In genomic region chr14:72615511-72616121, GRCh38 we compare ENCODE assay signal across 11 cellular contexts.
DNase-seq lines count a peak whose midpoint lies in the region; ATAC-seq and TF ChIP-seq lines count a peak whose summit lies in the region.
"Had no signal": no experiment of that assay in that cellular context is flagged by ENCODE, and none has a peak within 500 bp of the region (broad histone marks: within the 10 kb centered on the region; RNA-seq: fewer than 3 reads in every experiment).

No MANE protein-coding gene starts in this region.

- DNase-seq in activated CD8-positive, alpha-beta T cell treated with anti-CD3 and anti-CD28 coated beads, Interleukin-2, amount 10 ng/mL, durations not matched to agents 7 days and 5 days: peak; percentile 15
- no peak for DNase-seq in activated CD8-positive, alpha-beta T cell treated with anti-CD3 and anti-CD28 coated beads for 36 hours
- peak; percentile 94 for DNase-seq in islet precursor cell
- DNase-seq in superior temporal gyrus (ENCODE audit: extremely low spot score): peak; percentile 26
- DNase-seq in D341Med (ENCODE audit: low spot score): no peak
- DNase-seq: activated gamma-delta T cell treated with Interleukin-2 at 50 U/mL for 16 hours, NCI-H69 had no signal

- peaks cover 25% of the 10 kb centered on the region for H3K27me3 Mint-ChIP-seq in activated CD8-positive, alpha-beta T cell treated with anti-CD3 and anti-CD28 coated beads, Interleukin-2, amount 10 ng/mL, durations not matched to agents 7 days and 5 days (ENCODE audit: low read depth)
- peaks cover 7% of the 10 kb centered on the region for H3K27me3 Mint-ChIP-seq in activated CD8-positive, alpha-beta T cell treated with anti-CD3 and anti-CD28 coated beads for 36 hours
- H3K27me3 Mint-ChIP-seq in brain: peaks cover 4% of the 10 kb centered on the region

- no peaks in the 10 kb centered on the region for H3K9me3 Mint-ChIP-seq in activated CD8-positive, alpha-beta T cell treated with anti-CD3 and anti-CD28 coated beads, Interleukin-2, amount 10 ng/mL, durations not matched to agents 7 days and 5 days (ENCODE audit: insufficient read depth)
- no peaks in the 10 kb centered on the region for H3K9me3 Mint-ChIP-seq in activated CD8-positive, alpha-beta T cell treated with anti-CD3 and anti-CD28 coated beads for 36 hours
- H3K9me3 Mint-ChIP-seq in brain: peaks cover 0 to 3% (median 0%) of the 10 kb centered on the region in 5 experiments

- H3K4me3 Mint-ChIP-seq in activated CD8-positive, alpha-beta T cell treated with anti-CD3 and anti-CD28 coated beads, Interleukin-2, amount 10 ng/mL, durations not matched to agents 7 days and 5 days: no peak overlapping the region
- H3K4me3 Mint-ChIP-seq in activated CD8-positive, alpha-beta T cell treated with anti-CD3 and anti-CD28 coated beads for 36 hours: no peak overlapping the region
- no peak overlapping the region for H3K4me3 Mint-ChIP-seq in brain

- no peak for ATAC-seq in activated CD8-positive, alpha-beta T cell treated with anti-CD3 and anti-CD28 coated beads, Interleukin-2, amount 10 ng/mL, durations not matched to agents 7 days and 5 days
- no peak for ATAC-seq in activated CD8-positive, alpha-beta T cell treated with anti-CD3 and anti-CD28 coated beads for 36 hours
- ATAC-seq in GM21526 (IDR thresholded peaks at IDR 0.05; ENCODE audit: low FRiP score, unreplicated experiment) (no peak), GM21390 (IDR thresholded peaks at IDR 0.05; ENCODE audit: unreplicated experiment) (no peak)
- ATAC-seq: A549 had no signal

- intact Hi-C loops in activated CD8-positive, alpha-beta T cell treated with anti-CD3 and anti-CD28 coated beads for 36 hours (cut with micrococcal nuclease): no loop called here

- no peak for TF ChIP-seq CTCF in activated CD8-positive, alpha-beta T cell treated with anti-CD3 and anti-CD28 coated beads for 36 hours (IDR thresholded peaks at IDR 0.05)
- no peak for TF ChIP-seq CTCF in brain (conservative IDR thresholded peaks at IDR 0.05)

- CTCF ChIA-PET in activated CD8-positive, alpha-beta T cell treated with anti-CD3 and anti-CD28 coated beads, Interleukin-2, amount 10 ng/mL, durations not matched to agents 7 days and 5 days (lab: Charles Lee): no interaction called here
- CTCF ChIA-PET in activated CD8-positive, alpha-beta T cell treated with anti-CD3 and anti-CD28 coated beads for 36 hours (lab: Charles Lee): no interaction called here

- H3K4me1 Mint-ChIP-seq in activated CD8-positive, alpha-beta T cell treated with anti-CD3 and anti-CD28 coated beads, Interleukin-2, amount 10 ng/mL, durations not matched to agents 7 days and 5 days (ENCODE audit: low read depth): peaks cover 7% of the 10 kb centered on the region
- no peaks in the 10 kb centered on the region for H3K4me1 Mint-ChIP-seq in activated CD8-positive, alpha-beta T cell treated with anti-CD3 and anti-CD28 coated beads for 36 hours (ENCODE audit: low read depth)
- peaks cover 65% of the 10 kb centered on the region for H3K4me1 Mint-ChIP-seq in brain

- POLR2A ChIA-PET in activated CD8-positive, alpha-beta T cell treated with anti-CD3 and anti-CD28 coated beads, Interleukin-2, amount 10 ng/mL, durations not matched to agents 7 days and 5 days (lab: Charles Lee): no interaction called here
- POLR2A ChIA-PET in activated CD8-positive, alpha-beta T cell treated with anti-CD3 and anti-CD28 coated beads for 36 hours (lab: Charles Lee): no interaction called here

- H3K36me3 Mint-ChIP-seq in activated CD8-positive, alpha-beta T cell treated with anti-CD3 and anti-CD28 coated beads, Interleukin-2, amount 10 ng/mL, durations not matched to agents 7 days and 5 days (ENCODE audit: low read depth): no peaks in the 10 kb centered on the region
- no peaks in the 10 kb centered on the region for H3K36me3 Mint-ChIP-seq in activated CD8-positive, alpha-beta T cell treated with anti-CD3 and anti-CD28 coated beads for 36 hours (ENCODE audit: low read depth)
- no peaks in the 10 kb centered on the region for H3K36me3 Mint-ChIP-seq in brain

- no peak overlapping the region for H3K27ac Mint-ChIP-seq in activated CD8-positive, alpha-beta T cell treated with anti-CD3 and anti-CD28 coated beads, Interleukin-2, amount 10 ng/mL, durations not matched to agents 7 days and 5 days
- no peak overlapping the region for H3K27ac Mint-ChIP-seq in activated CD8-positive, alpha-beta T cell treated with anti-CD3 and anti-CD28 coated beads for 36 hours
- H3K27ac Mint-ChIP-seq in brain: peak overlapping the region in 3 of 5 experiments; percentile 45 to 83 (median 61)

Comparison
In these comparisons a context has a peak if more than half of its experiments do, and no peak if none do; other contexts are left out.
1. DNase-seq: peak in activated CD8-positive, alpha-beta T cell treated with anti-CD3 and anti-CD28 coated beads, Interleukin-2, amount 10 ng/mL, durations not matched to agents 7 days and 5 days (single experiment), islet precursor cell (single experiment) and superior temporal gyrus (single experiment); none in activated CD8-positive, alpha-beta T cell treated with anti-CD3 and anti-CD28 coated beads for 36 hours (single experiment) and D341Med (single experiment).
2. H3K27ac Mint-ChIP-seq: peak in brain (3 of 5); none in activated CD8-positive, alpha-beta T cell treated with anti-CD3 and anti-CD28 coated beads, Interleukin-2, amount 10 ng/mL, durations not matched to agents 7 days and 5 days (single experiment) and activated CD8-positive, alpha-beta T cell treated with anti-CD3 and anti-CD28 coated beads for 36 hours (single experiment).